ENCODE assay signal across 1 cellular context in the genomic region with DNA sequence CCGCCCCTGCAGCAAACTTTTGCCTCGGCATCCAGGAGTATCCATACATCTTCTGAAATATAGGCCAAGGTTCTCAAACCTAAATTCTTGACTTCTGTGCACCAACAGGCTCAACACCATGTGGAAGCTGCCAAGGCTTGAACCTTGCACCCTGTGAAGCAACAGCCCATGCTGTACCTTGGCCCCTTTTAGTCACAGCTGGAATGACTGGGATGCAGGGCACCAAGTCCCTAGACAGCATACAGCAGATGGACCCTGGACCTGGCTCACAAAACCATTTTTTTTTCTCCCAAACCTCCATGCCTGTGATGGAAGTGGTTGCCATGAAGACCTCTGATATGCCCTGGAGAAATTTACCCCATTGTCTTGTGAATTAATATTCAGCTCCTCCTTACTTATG.
TF ChIP-seq lines count a peak whose summit lies in the region.

No MANE protein-coding gene starts in this region.

TF ChIP-seq in HepG2, 621 proteins besides CTCF, POLR2A, EP300 and RAD21 (continued from another document):
- TF ChIP-seq JUND (CRISPR knock-in tag; IDR thresholded peaks at IDR 0.05) (no peak), PPARG (CRISPR knock-in tag; conservative IDR thresholded peaks at IDR 0.05) (no peak), HNF4A (CRISPR knock-in tag; IDR thresholded peaks at IDR 0.05) (peak; percentile 88), ZNF652 (CRISPR knock-in tag; IDR thresholded peaks at IDR 0.05; ENCODE audit: borderline replicate concordance, low read depth) (no peak), REXO4 (CRISPR knock-in tag; IDR thresholded peaks at IDR 0.05; ENCODE audit: borderline replicate concordance) (no peak), BCL6 (CRISPR knock-in tag; IDR thresholded peaks at IDR 0.05) (peak; percentile 59; the same call in 1 of the 2 replicates), CEBPG (CRISPR knock-in tag; IDR thresholded peaks at IDR 0.05) (peak; percentile 37; the same call in 1 of the 2 replicates), CEBPB (IDR thresholded peaks at IDR 0.05; ENCODE audit: borderline replicate concordance, low read depth, low read length) (peak; percentile 39; the same call in 1 of the 2 replicates), RBAK (CRISPR knock-in tag; IDR thresholded peaks at IDR 0.05) (no peak), NCOR1 (IDR thresholded peaks at IDR 0.05; ENCODE audit: borderline replicate concordance, low read length) (peak; percentile 44; the same call in 1 of the 2 replicates)
